25 cellular contexts compared by ENCODE assay signal in genomic region chr20:3719046-3719445, GRCh38. TPM values are rescaled to one million over a fixed set of nuclear protein-coding genes. Genes with fewer than 3 reads are reported as not detected.
DNase-seq lines count a peak whose midpoint lies in the region; ATAC-seq and TF ChIP-seq lines count a peak whose summit lies in the region.
"Had no signal": no experiment of that assay in that cellular context is flagged by ENCODE, and none has a peak within 500 bp of the region (broad histone marks: within the 10 kb centered on the region; RNA-seq: fewer than 3 reads in every experiment).

No MANE protein-coding gene starts in this region.

- peak overlapping the region in 9 of 11 experiments; percentile 23 to 60 (median 39); a peak in 13 of 22 replicates for H3K4me2 ChIP-seq in BLaER1 treated with 17β-estradiol and CSF1 and Interleukin-3, amounts not matched to agents 10 nM and 100 nM
- H3K4me2 ChIP-seq: A549 had no signal

- H3K4me1 ChIP-seq in BLaER1 treated with 17β-estradiol and CSF1 and Interleukin-3, amounts not matched to agents 10 nM and 100 nM = peaks cover 24 to 53% (median 27%) of the 10 kb centered on the region in 10 experiments
- peaks cover 2% of the 10 kb centered on the region for H3K4me1 ChIP-seq in upper lobe of right lung
- H3K4me1 ChIP-seq: A549 had no signal

- peak; percentile 50 for DNase-seq in dermis blood vessel endothelial cell
- peak; percentile 18 for DNase-seq in upper lobe of right lung
- DNase-seq in NCI-H1436 treated with DMSO at 0.1 percent for 48 hours (lab: John Stamatoyannopoulos, UW) = no peak
- DNase-seq: AML-193; C1 segment of cervical spinal cord; CD4-positive, alpha-beta memory T cell; CD4-positive, CD25-positive, alpha-beta regulatory T cell; CD8-positive, alpha-beta memory T cell; COR-L47; DMS 273 treated with DMSO at 0.1 percent for 48 hours; DMS153; DMS53; DMS79; DND-41; EL; GDM1 had no signal

- H3K36me3 ChIP-seq in BLaER1 treated with 17β-estradiol and CSF1 and Interleukin-3, amounts not matched to agents 10 nM and 100 nM = no peaks in the 10 kb centered on the region
- H3K36me3 ChIP-seq in upper lobe of right lung = no peaks in the 10 kb centered on the region

- H3K4me3 ChIP-seq in BLaER1 treated with 17β-estradiol and CSF1 and Interleukin-3, amounts not matched to agents 10 nM and 100 nM = no peak overlapping the region
- no peak overlapping the region for H3K4me3 ChIP-seq in upper lobe of right lung
- H3K4me3 ChIP-seq: A549, GM12878 had no signal

- H3K9ac ChIP-seq in BLaER1 treated with 17β-estradiol and CSF1 and Interleukin-3, amounts not matched to agents 10 nM and 100 nM = no peak overlapping the region

- 0 out of 22 replicates have a peak, but pooled peaks cover 0 to 5% (median 0%) of the 10 kb centered on the region in 11 experiments for H3K9me3 ChIP-seq in BLaER1 treated with 17β-estradiol and CSF1 and Interleukin-3, amounts not matched to agents 10 nM and 100 nM (replicated peaks in 1 of 11)
- no peaks in the 10 kb centered on the region for H3K9me3 ChIP-seq in upper lobe of right lung
- H3K9me3 ChIP-seq: A549 had no signal

- H3K27ac ChIP-seq in BLaER1 treated with 17β-estradiol and CSF1 and Interleukin-3, amounts not matched to agents 10 nM and 100 nM = no peak overlapping the region
- no peak overlapping the region for H3K27ac ChIP-seq in upper lobe of right lung
- H3K27ac ChIP-seq: 22Rv1, A549 had no signal

- no peaks in the 10 kb centered on the region for H3K27me3 ChIP-seq in BLaER1 treated with 17β-estradiol and CSF1 and Interleukin-3, amounts not matched to agents 10 nM and 100 nM
- peaks cover 6% of the 10 kb centered on the region for H3K27me3 ChIP-seq in upper lobe of right lung

- no peak for TF ChIP-seq CTCF in upper lobe of right lung (IDR thresholded peaks at IDR 0.05)

- ATAC-seq in upper lobe of right lung (no peak), HG02840 (IDR thresholded peaks at IDR 0.05; ENCODE audit: low FRiP score, unreplicated experiment) (no peak)
- ATAC-seq: A549, GM12878 had no signal

- intact Hi-C loops in upper lobe of right lung (cut with DNase I) = no loop called here

- no peaks in the 10 kb centered on the region for H4K20me1 ChIP-seq in BLaER1 treated with 17β-estradiol and CSF1 and Interleukin-3, amounts not matched to agents 10 nM and 100 nM

RNA-seq across cellular contexts. Expression of gene SIGLEC1, which starts 6.6 kb away (rescaled TPM):
- not detected in 2 replicates for total RNA-seq in dermis blood vessel endothelial cell
- 53.6 TPM for total RNA-seq in upper lobe of right lung
- total RNA-seq: A172; CD4-positive, CD25-positive, alpha-beta regulatory T cell; Daoy; G401 had no signal

RNA-seq across cellular contexts. Expression of gene HSPA12B, which starts 13.4 kb away (rescaled TPM):
- total RNA-seq in dermis blood vessel endothelial cell (15.1 and 16.7 TPM in 2 replicates), upper lobe of right lung (33.7 TPM)
- total RNA-seq: A172; B cell; CD4-positive, alpha-beta memory T cell; CD4-positive, CD25-positive, alpha-beta regulatory T cell; CD8-positive, alpha-beta memory T cell; G401; GM12878 had no signal

RNA-seq across cellular contexts. Expression of gene ADAM33, which starts 37.2 kb away (rescaled TPM):
- total RNA-seq in dermis blood vessel endothelial cell = 0.09 and 0.17 TPM in 2 replicates
- 11.0 TPM for total RNA-seq in upper lobe of right lung
- total RNA-seq: A172; B cell; CD4-positive, alpha-beta memory T cell; CD4-positive, CD25-positive, alpha-beta regulatory T cell; CD8-positive, alpha-beta memory T cell; Daoy; G401; GM12878 had no signal

RNA-seq across cellular contexts. Expression of gene ADISSP, which starts 48.5 kb away (rescaled TPM):
- 12.1 and 34.7 TPM in 2 replicates for total RNA-seq in dermis blood vessel endothelial cell
- 23.3 TPM for total RNA-seq in upper lobe of right lung

RNA-seq across cellular contexts. Expression of gene GFRA4, which starts 55.8 kb away (rescaled TPM):
- not detected in 2 replicates for total RNA-seq in dermis blood vessel endothelial cell
- not detected for total RNA-seq in upper lobe of right lung
- total RNA-seq: A172; B cell; CD4-positive, alpha-beta memory T cell; CD4-positive, CD25-positive, alpha-beta regulatory T cell; CD8-positive, alpha-beta memory T cell; Daoy; G401; GM12878 had no signal

Comparison
In these comparisons a context has a peak if more than half of its experiments do, and no peak if none do; other contexts are left out.
1. RNA of gene SIGLEC1, which starts 6.6 kb away (total RNA-seq): 53.6 TPM in upper lobe of right lung (single experiment); not detected in dermis blood vessel endothelial cell; every median in the first group is over 10 times any median in the second.
2. RNA of gene ADAM33, which starts 37.2 kb away (total RNA-seq): 11.0 TPM in upper lobe of right lung (single experiment); 0.09 to 0.17 TPM in dermis blood vessel endothelial cell; every median in the first group is over 10 times any median in the second.